Comparison of ENCODE assay signal across 8 cellular contexts in genomic region chr19:12789904-12790619, GRCh38. TPM values are rescaled to one million over a fixed set of nuclear protein-coding genes. Genes with fewer than 3 reads are reported as not detected.
A peak's percentile ranks its signal among the peaks of the same experiment; 100 is the strongest.
DNase-seq lines count a peak whose midpoint lies in the region; ATAC-seq and TF ChIP-seq lines count a peak whose summit lies in the region.

No MANE protein-coding gene starts in this region.

- ATAC-seq in GM19324 (IDR thresholded peaks at IDR 0.05; ENCODE audit: low FRiP score, unreplicated experiment) (peak; percentile 42), HG03439 (IDR thresholded peaks at IDR 0.05; ENCODE audit: unreplicated experiment) (peak; percentile 37), right lobe of liver (peak; percentile 37 to 65 (median 47))

- intact Hi-C loops in right lobe of liver (cut with DNase I): no loop called here

- H3K27ac ChIP-seq in right lobe of liver: peak overlapping the region; percentile 96 to 100 (median 99)

- TF ChIP-seq CTCF in BE2C (IDR thresholded peaks at IDR 0.05; ENCODE audit: low read depth, low read length): no peak
- no peak for TF ChIP-seq CTCF in right lobe of liver (IDR thresholded peaks at IDR 0.05)

- H3K4me3 ChIP-seq in BE2C (ENCODE audit: low read depth, low read length) (peak overlapping the region; percentile 89), right lobe of liver (peak overlapping the region; percentile 48 to 90 (median 81))

- H3K36me3 ChIP-seq in BE2C (no peaks in the 10 kb centered on the region; the same call in 1 of the 2 replicates), right lobe of liver (no peaks in the 10 kb centered on the region)

- H3K9me3 ChIP-seq in BE2C: no peaks in the 10 kb centered on the region
- H3K9me3 ChIP-seq in right lobe of liver: no peaks in the 10 kb centered on the region

- no peaks in the 10 kb centered on the region for H3K27me3 ChIP-seq in BE2C
- H3K27me3 ChIP-seq in right lobe of liver: no peaks in the 10 kb centered on the region

- WGBS in right lobe of liver (ENCODE audit: insufficient coverage, low coverage, low lambda C conversion rate, missing lambda C conversion rate): 2% methylated on average over 16 of the region's 56 CpGs

- peak; percentile 98 for DNase-seq in BE2C
- peak; percentile 80 for DNase-seq in NCI-H748 treated with DMSO at 0.1 percent for 48 hours (lab: John Stamatoyannopoulos, UW)
- peak; percentile 97 for DNase-seq in activated CD4-positive, alpha-beta T cell treated with anti-CD3 and anti-CD28 coated beads, Interleukin-2, amount 50 U/mL, for 48 hours
- DNase-seq in dermis microvascular lymphatic vessel endothelial cell (ENCODE audit: low read depth in 2 of 2): peak; percentile 82 to 95
- peak; percentile 98 to 99 (median 99) for DNase-seq in right lobe of liver
- DNase-seq in stimulated activated CD4-positive, alpha-beta T cell treated with anti-CD3 and anti-CD28 coated beads, Interleukin-4, amount 100 ng/mL, for 24 hours: peak; percentile 91

- TF ChIP-seq POLR2A in right lobe of liver (IDR thresholded peaks at IDR 0.05): peak; percentile 95

- peaks cover 29% of the 10 kb centered on the region for H3K4me1 ChIP-seq in BE2C
- peaks cover 0 to 34% (median 17%) of the 10 kb centered on the region in 4 donors for H3K4me1 ChIP-seq in right lobe of liver

RNA-seq across cellular contexts. Expression of gene JUNB, which starts 1.2 kb away (rescaled TPM):
- 179 TPM for polyA plus RNA-seq in BE2C (2012; ENCODE audit: insufficient read depth, insufficient read length, low read depth)
- total RNA-seq in dermis microvascular lymphatic vessel endothelial cell: 71.4 and 164 TPM in 2 replicates
- total RNA-seq in right lobe of liver: 100 to 1,000 TPM in 2 of 6 experiments, 10 to 100 TPM in 4; 10.2 to 378 (median 66.0) TPM

RNA-seq across cellular contexts. Expression of gene PRDX2, which starts 11.5 kb away (rescaled TPM):
- 872 TPM for polyA plus RNA-seq in BE2C (2012; ENCODE audit: insufficient read depth, insufficient read length, low read depth)
- total RNA-seq in dermis microvascular lymphatic vessel endothelial cell (199 and 256 TPM in 2 replicates), right lobe of liver (100 to 1,000 TPM; 164 to 466 (median 202) TPM)

RNA-seq across cellular contexts. Expression of gene THSD8, which starts 11.8 kb away (rescaled TPM):
- polyA plus RNA-seq in BE2C (2012; ENCODE audit: insufficient read depth, insufficient read length, low read depth): 12.4 TPM
- total RNA-seq in dermis microvascular lymphatic vessel endothelial cell (not detected in 2 replicates), right lobe of liver (1 to 10 TPM in 3 of 6 experiments, under 1 TPM in 2, not detected in 1; 0.62 to 2.0 (median 1.2) TPM)

RNA-seq across cellular contexts. Expression of gene HOOK2, which starts 14.7 kb away (rescaled TPM):
- 21.0 TPM for polyA plus RNA-seq in BE2C (2012; ENCODE audit: insufficient read depth, insufficient read length, low read depth)
- total RNA-seq in dermis microvascular lymphatic vessel endothelial cell (6.2 and 12.0 TPM in 2 replicates), right lobe of liver (10 to 100 TPM; 16.6 to 34.5 (median 17.6) TPM)

RNA-seq across cellular contexts. Expression of gene RNASEH2A, which starts 16.3 kb away (rescaled TPM):
- 50.9 TPM for polyA plus RNA-seq in BE2C (2012; ENCODE audit: insufficient read depth, insufficient read length, low read depth)
- 15.0 and 16.6 TPM in 2 replicates for total RNA-seq in dermis microvascular lymphatic vessel endothelial cell
- total RNA-seq in right lobe of liver: 1 to 10 TPM; 2.1 to 7.1 (median 3.7) TPM

Comparison
In these comparisons a context has a peak if more than half of its experiments do, and no peak if none do; other contexts are left out.
1. Peak in every context shown above with its lines: DNase-seq, ATAC-seq, H3K4me3 ChIP-seq and H3K27ac ChIP-seq.